Comparison of ENCODE assay signal across 23 cellular contexts in the genomic region with DNA sequence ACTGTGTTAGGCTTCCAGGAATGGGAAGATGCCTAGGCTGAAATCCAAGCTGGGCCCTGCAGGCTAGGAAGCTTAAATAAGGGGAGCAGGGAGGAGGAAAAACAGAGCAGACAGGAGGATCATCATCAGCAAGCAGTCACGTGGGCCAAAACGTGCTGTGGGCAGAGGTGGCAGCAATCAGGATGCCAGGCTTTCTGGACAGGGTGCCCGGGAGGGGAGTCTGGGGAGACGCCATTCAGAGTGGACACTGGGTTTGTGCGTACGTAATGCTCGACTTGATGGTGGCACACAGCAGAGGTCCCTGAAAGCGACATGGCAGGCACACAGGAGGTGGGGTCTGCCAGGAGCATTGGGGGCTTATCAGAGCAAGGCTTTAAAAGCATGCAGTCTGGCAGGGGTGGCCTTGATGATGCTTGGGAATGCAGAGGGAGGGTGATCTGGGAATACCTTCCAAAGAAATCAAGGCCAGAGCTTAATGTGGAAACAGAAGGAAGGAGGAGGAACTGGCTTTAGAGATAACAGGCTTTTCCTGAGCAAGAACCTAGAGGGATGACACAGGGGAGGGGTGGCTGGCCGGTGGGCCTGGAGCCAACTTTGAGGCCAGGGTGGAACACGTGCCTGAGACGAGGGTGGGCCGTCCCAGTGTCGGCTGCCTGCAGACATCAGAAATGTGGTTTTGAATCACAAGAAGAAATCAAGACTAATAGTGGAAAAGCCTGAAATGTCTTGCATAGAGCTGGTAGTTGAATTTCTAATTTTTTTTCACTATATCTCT.
A peak's percentile ranks its signal among the peaks of the same experiment; 100 is the strongest.
DNase-seq lines count a peak whose midpoint lies in the region; ATAC-seq and TF ChIP-seq lines count a peak whose summit lies in the region.
"Had no signal": no experiment of that assay in that cellular context is flagged by ENCODE, and none has a peak within 500 bp of the region (broad histone marks: within the 10 kb centered on the region; RNA-seq: fewer than 3 reads in every experiment).

No MANE protein-coding gene starts in this region.

- TF ChIP-seq CTCF in BE2C (IDR thresholded peaks at IDR 0.05; ENCODE audit: low read depth, low read length) (no peak), hepatocyte (IDR thresholded peaks at IDR 0.05; ENCODE audit: poor library complexity) (no peak), parathyroid adenoma (IDR thresholded peaks at IDR 0.05) (no peak)

- H3K36me3 ChIP-seq in BE2C (no peaks in the 10 kb centered on the region), hepatocyte (replicated peaks; ENCODE audit: insufficient read depth, low read depth) (no peaks in the 10 kb centered on the region), parathyroid adenoma (ENCODE audit: control insufficient read depth, insufficient read depth, low read length) (no peaks in the 10 kb centered on the region)
- H3K36me3 ChIP-seq: brain microvascular endothelial cell, esophagus squamous epithelium, lower lobe of right lung, neutrophil, suprapubic skin had no signal

- no peak for ATAC-seq in T-helper 17 cell
- ATAC-seq in HG03025 (IDR thresholded peaks at IDR 0.05; ENCODE audit: low FRiP score, unreplicated experiment) = no peak
- no peak for ATAC-seq in HG03565 (IDR thresholded peaks at IDR 0.05; ENCODE audit: unreplicated experiment)
- ATAC-seq: lower lobe of right lung; SK-N-SH treated with all-trans-retinoic acid at 6 μM for 48 hours; stimulated activated effector memory CD8-positive, alpha-beta T cell treated with anti-CD3 and anti-CD28 coated beads, Interleukin-12 subunit alpha, Interleukin-12 subunit beta, amount 100 ng/mL, for 72 hours had no signal

- H3K4me3 ChIP-seq in BE2C (ENCODE audit: low read depth, low read length) (no peak overlapping the region), hepatocyte (no peak overlapping the region), parathyroid adenoma (ENCODE audit: low read depth, low read length) (no peak overlapping the region)
- H3K4me3 ChIP-seq: esophagus squamous epithelium, lower lobe of right lung, smooth muscle cell, suprapubic skin had no signal

- H3K9me3 ChIP-seq in BE2C (no peaks in the 10 kb centered on the region), T-helper 17 cell (ENCODE audit: control insufficient read depth, low read length, poor library complexity, severe bottlenecking) (no peaks in the 10 kb centered on the region), hepatocyte (ENCODE audit: low read depth) (no peaks in the 10 kb centered on the region), parathyroid adenoma (ENCODE audit: control insufficient read depth, low read length) (no peaks in the 10 kb centered on the region)
- H3K9me3 ChIP-seq: esophagus squamous epithelium, lower lobe of right lung, neutrophil, suprapubic skin had no signal

- H3K36me3 Mint-ChIP-seq in T-helper 17 cell (ENCODE audit: low read depth) = peaks cover 3% of the 10 kb centered on the region
- H3K36me3 Mint-ChIP-seq: stimulated activated effector memory CD8-positive, alpha-beta T cell treated with anti-CD3 and anti-CD28 coated beads, Interleukin-12 subunit alpha, Interleukin-12 subunit beta, amount 100 ng/mL, for 72 hours had no signal

- 69% methylated on average over 13 of the region's 13 CpGs for WGBS in hepatocyte (ENCODE audit: low lambda C conversion rate, missing lambda C conversion rate)

- H2AFZ ChIP-seq in hepatocyte (no peak overlapping the region), parathyroid adenoma (peak overlapping the region; percentile 25)

- no peaks in the 10 kb centered on the region for H3K27me3 ChIP-seq in BE2C
- H3K27me3 ChIP-seq in hepatocyte = no peaks in the 10 kb centered on the region
- H3K27me3 ChIP-seq in parathyroid adenoma (ENCODE audit: control insufficient read depth, insufficient read depth, low read length) = no peaks in the 10 kb centered on the region
- H3K27me3 ChIP-seq: brain microvascular endothelial cell, esophagus squamous epithelium, suprapubic skin had no signal

- no peak overlapping the region for H3K9ac ChIP-seq in parathyroid adenoma

- H3K79me2 ChIP-seq in hepatocyte = no peaks in the 10 kb centered on the region
- no peaks in the 10 kb centered on the region for H3K79me2 ChIP-seq in parathyroid adenoma

- DNase-seq in BE2C (peak; percentile 78), T-helper 17 cell (no peak), hepatocyte (ENCODE audit: low spot score) (peak; percentile 54), DMS53 treated with DMSO at 0.1 percent for 48 hours (lab: John Stamatoyannopoulos, UW; ENCODE audit: unreplicated experiment) (no peak), activated gamma-delta T cell (lab: John Stamatoyannopoulos, UW) (no peak)
- DNase-seq: activated CD4-positive, alpha-beta T cell treated with anti-CD3 and anti-CD28 coated beads, Interleukin-2, amount 50 U/mL, for 1 hour; activated effector memory CD4-positive, alpha-beta T cell treated with anti-CD3 and anti-CD28 coated beads, Interleukin-2, amount 50 U/mL, for 16 hours; brain microvascular endothelial cell; esophagus squamous epithelium; HCEC 1CT; lower lobe of right lung; NCI-H2029 treated with DMSO at 0.1 percent for 48 hours; NCI-H2227 treated with DMSO at 0.1 percent for 48 hours; stimulated activated CD4-positive, alpha-beta T cell treated with anti-CD3 and anti-CD28 coated beads, Interleukin-2, amount 100 ng/mL, for 48 hours had no signal

- H3K27me3 Mint-ChIP-seq in T-helper 17 cell = peaks cover 6% of the 10 kb centered on the region

- H3K27ac Mint-ChIP-seq in T-helper 17 cell = peak overlapping the region; percentile 59
- H3K27ac Mint-ChIP-seq: stimulated activated effector memory CD8-positive, alpha-beta T cell treated with anti-CD3 and anti-CD28 coated beads, Interleukin-12 subunit alpha, Interleukin-12 subunit beta, amount 100 ng/mL, for 72 hours had no signal

- H3K4me1 Mint-ChIP-seq in T-helper 17 cell = peaks cover 11% of the 10 kb centered on the region

- H3K4me1 ChIP-seq in BE2C = peaks cover 18% of the 10 kb centered on the region
- peaks cover 17% of the 10 kb centered on the region for H3K4me1 ChIP-seq in hepatocyte (ENCODE audit: insufficient read depth)
- peaks cover 21% of the 10 kb centered on the region for H3K4me1 ChIP-seq in parathyroid adenoma

- H3K27ac ChIP-seq in hepatocyte (no peak overlapping the region), parathyroid adenoma (peak overlapping the region; percentile 41)
- H3K27ac ChIP-seq: brain microvascular endothelial cell, C4-2B, esophagus squamous epithelium, lower lobe of right lung, neutrophil, suprapubic skin had no signal

- no peaks in the 10 kb centered on the region for H4K20me1 ChIP-seq in hepatocyte (ENCODE audit: insufficient read depth, poor library complexity, severe bottlenecking)

- no peak overlapping the region for H3K4me3 Mint-ChIP-seq in T-helper 17 cell
- H3K4me3 Mint-ChIP-seq: stimulated activated effector memory CD8-positive, alpha-beta T cell treated with anti-CD3 and anti-CD28 coated beads, Interleukin-12 subunit alpha, Interleukin-12 subunit beta, amount 100 ng/mL, for 72 hours had no signal

- no peak overlapping the region for H3K4me2 ChIP-seq in hepatocyte
- H3K4me2 ChIP-seq in parathyroid adenoma (ENCODE audit: low read length) = no peak overlapping the region
- H3K4me2 ChIP-seq: smooth muscle cell had no signal

- no peaks in the 10 kb centered on the region for H3K9me2 ChIP-seq in hepatocyte (replicated peaks; ENCODE audit: insufficient read depth)

Comparison
In these comparisons a context has a peak if more than half of its experiments do, and no peak if none do; other contexts are left out.
1. DNase-seq: peak in BE2C (single experiment) and hepatocyte (single experiment); none in T-helper 17 cell (0 of 3), DMS53 treated with DMSO at 0.1 percent for 48 hours (single experiment) and activated gamma-delta T cell (single experiment).